8 cellular contexts compared by ENCODE assay signal in genomic region chr20:346033-346639, GRCh38. TPM values are rescaled to one million over a fixed set of nuclear protein-coding genes. Genes with fewer than 3 reads are reported as not detected.
A peak's percentile ranks its signal among the peaks of the same experiment; 100 is the strongest.
DNase-seq lines count a peak whose midpoint lies in the region; ATAC-seq and TF ChIP-seq lines count a peak whose summit lies in the region.

No MANE protein-coding gene starts in this region.

- H3K9me3 ChIP-seq in left ventricle myocardium inferior (replicated peaks) (peaks cover 9% of the 10 kb centered on the region), mesodermal cell (ENCODE audit: control insufficient read depth, low read length) (peaks cover 9% of the 10 kb centered on the region)

- ATAC-seq in left cardiac atrium, result no peak

- intact Hi-C loops in left ventricle myocardium inferior (cut with micrococcal nuclease) (no loop called here), left cardiac atrium (cut with DNase I) (no loop called here)

- H3K4me1 ChIP-seq in left ventricle myocardium inferior, result peaks cover 39% of the 10 kb centered on the region
- peaks cover 6% of the 10 kb centered on the region for H3K4me1 ChIP-seq in mesodermal cell (ENCODE audit: control insufficient read depth, insufficient read depth, low read length, poor library complexity, severe bottlenecking)
- H3K4me1 ChIP-seq in urinary bladder (ENCODE audit: insufficient read depth), result peaks cover 1% of the 10 kb centered on the region

- H3K36me3 ChIP-seq in left ventricle myocardium inferior (peaks cover 9% of the 10 kb centered on the region), brain microvascular endothelial cell (replicated peaks) (peaks cover 5% of the 10 kb centered on the region), mesodermal cell (ENCODE audit: control insufficient read depth, insufficient read depth, low read length) (peaks cover 18% of the 10 kb centered on the region), urinary bladder (ENCODE audit: insufficient read depth) (no peaks in the 10 kb centered on the region)

- in situ Hi-C loops in brain microvascular endothelial cell (cut with HindIII; ENCODE audit: low pct_ligation_motif_present, low sequenced_read_pairs), result no loop called here

- H3K4me3 ChIP-seq in left ventricle myocardium inferior (peak overlapping the region; percentile 93), brain microvascular endothelial cell (ENCODE audit: low read depth, low read length) (peak overlapping the region; percentile 79), mesodermal cell (ENCODE audit: extremely low read depth, insufficient read depth, low read length, poor library complexity, severe bottlenecking) (peak overlapping the region; percentile 84), urinary bladder (ENCODE audit: low read depth, low read length) (peak overlapping the region; percentile 75)

- WGBS in mesodermal cell (ENCODE audit: insufficient coverage in 2 of 2), 2 experiments, result 56 to 83% methylated on average over 4 of the region's 9 CpGs
- 58% methylated on average over 9 of the region's 9 CpGs for WGBS in urinary bladder

- H3K27me3 ChIP-seq in left ventricle myocardium inferior (ENCODE audit: low read depth), result no peaks in the 10 kb centered on the region
- no peaks in the 10 kb centered on the region for H3K27me3 ChIP-seq in brain microvascular endothelial cell (replicated peaks)

- DNase-seq in left ventricle myocardium inferior (no peak), left cardiac atrium (no peak), brain microvascular endothelial cell (no peak), cerebellar nuclear complex (lab: John Stamatoyannopoulos, UW) (no peak), NCI-H1105 treated with DMSO at 0.1 percent for 48 hours (lab: John Stamatoyannopoulos, UW) (no peak), NCI-H1694 treated with DMSO at 0.1 percent for 48 hours (lab: John Stamatoyannopoulos, UW) (no peak)

- TF ChIP-seq CTCF in left ventricle myocardium inferior (IDR thresholded peaks at IDR 0.05; ENCODE audit: borderline replicate concordance) (no peak), brain microvascular endothelial cell (IDR thresholded peaks at IDR 0.05; ENCODE audit: low read depth, low read length, missing control alignments) (no peak)

- H3K27ac ChIP-seq in left ventricle myocardium inferior (replicated peaks) (peak overlapping the region; percentile 98), brain microvascular endothelial cell (no peak overlapping the region), mesodermal cell (ENCODE audit: low read depth, low read length, severe bottlenecking) (peak overlapping the region; percentile 82), urinary bladder (ENCODE audit: low read depth) (no peak overlapping the region)

RNA-seq across cellular contexts. Expression of gene NRSN2, which starts 0.8 kb away (rescaled TPM):
- total RNA-seq in left ventricle myocardium inferior (17.5 TPM), left cardiac atrium (10 to 100 TPM; 20.6 to 34.9 TPM), urinary bladder (10.8 TPM)
- polyA plus RNA-seq in mesodermal cell (2013, experiment 1 of 2), result 53.5 TPM
- polyA plus RNA-seq in mesodermal cell (2013, experiment 2 of 2), result 44.3 TPM
- polyA plus RNA-seq in urinary bladder, result 47.5 TPM

RNA-seq across cellular contexts. Expression of gene SOX12, which starts 20.8 kb away (rescaled TPM):
- total RNA-seq in left ventricle myocardium inferior (12.3 TPM), left cardiac atrium (10 to 100 TPM in 1 of 2 donors, 1 to 10 TPM in 1; 8.1 to 11.6 TPM), urinary bladder (3.4 TPM)
- polyA plus RNA-seq in mesodermal cell (2013, experiment 1 of 2), result 42.8 TPM
- polyA plus RNA-seq in mesodermal cell (2013, experiment 2 of 2), result 40.6 TPM
- 11.1 TPM for polyA plus RNA-seq in urinary bladder

RNA-seq across cellular contexts. Expression of gene TRIB3, which starts 34.4 kb away (rescaled TPM):
- total RNA-seq in left ventricle myocardium inferior (0.69 TPM), left cardiac atrium (1 to 10 TPM; 1.4 to 3.4 TPM), urinary bladder (3.9 TPM)
- 20.7 TPM for polyA plus RNA-seq in mesodermal cell (2013, experiment 1 of 2)
- polyA plus RNA-seq in mesodermal cell (2013, experiment 2 of 2), result 13.8 TPM
- polyA plus RNA-seq in urinary bladder, result 6.3 TPM

RNA-seq across cellular contexts. Expression of gene ZCCHC3, which starts 48.8 kb away (rescaled TPM):
- 11.8 TPM for total RNA-seq in left ventricle myocardium inferior
- 10 to 100 TPM; 11.0 to 12.2 TPM for total RNA-seq in left cardiac atrium
- polyA plus RNA-seq in mesodermal cell (2013, experiment 1 of 2), result 38.0 TPM
- 36.6 TPM for polyA plus RNA-seq in mesodermal cell (2013, experiment 2 of 2)
- total RNA-seq in urinary bladder, result 18.0 TPM
- 14.2 TPM for polyA plus RNA-seq in urinary bladder

RNA-seq across cellular contexts. Expression of gene C20orf96, which starts 55.6 kb away (rescaled TPM):
- total RNA-seq in left ventricle myocardium inferior, result 6.6 TPM
- 1 to 10 TPM; 5.5 to 7.2 TPM for total RNA-seq in left cardiac atrium
- 38.1 TPM for polyA plus RNA-seq in mesodermal cell (2013, experiment 1 of 2)
- polyA plus RNA-seq in mesodermal cell (2013, experiment 2 of 2), result 33.5 TPM
- 5.0 TPM for total RNA-seq in urinary bladder
- polyA plus RNA-seq in urinary bladder, result 6.4 TPM

Comparison
In these comparisons a context has a peak if more than half of its experiments do, and no peak if none do; other contexts are left out.
1. H3K27ac ChIP-seq: peak in left ventricle myocardium inferior (single experiment) and mesodermal cell (single experiment); none in brain microvascular endothelial cell (single experiment) and urinary bladder (single experiment).
2. Peak in every context shown above with its lines, with median percentiles within 50 percentile points of each other: H3K4me3 ChIP-seq.